Comparison of ENCODE assay signal across 27 cellular contexts in the genomic region with DNA sequence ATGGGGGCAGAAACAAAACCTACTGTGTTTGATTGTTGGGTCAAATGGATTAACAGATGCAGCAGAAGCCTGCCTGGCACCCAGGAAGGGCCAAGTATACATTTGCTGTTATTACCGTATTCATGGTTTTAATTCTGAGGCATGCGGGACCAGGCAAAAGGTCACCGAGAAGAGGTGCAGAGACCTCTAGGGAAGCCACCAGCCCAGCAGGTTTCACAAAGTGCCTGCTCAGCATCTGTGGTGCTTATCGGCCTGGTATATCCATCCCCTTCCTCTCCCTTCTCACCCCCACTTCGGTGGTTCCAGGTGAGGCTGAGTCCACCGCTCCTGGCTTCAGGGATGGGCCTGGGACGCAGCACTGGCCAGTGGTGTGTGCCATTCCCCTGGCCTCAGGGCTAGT.
"Had no signal": no experiment of that assay in that cellular context is flagged by ENCODE, and none has a peak within 500 bp of the region (broad histone marks: within the 10 kb centered on the region; RNA-seq: fewer than 3 reads in every experiment).

No MANE protein-coding gene starts in this region.

- H3K27me3 Mint-ChIP-seq: activated CD4-positive, alpha-beta memory T cell treated with anti-CD3 and anti-CD28 coated beads for 36 hours; activated CD4-positive, alpha-beta T cell treated with anti-CD3 and anti-CD28 coated beads for 36 hours; activated CD4-positive, alpha-beta T cell treated with anti-CD3 and anti-CD28 coated beads, Interleukin-2, amount 10 ng/mL, durations not matched to agents 24 days and 14 days; activated naive CD4-positive, alpha-beta T cell treated with anti-CD3 and anti-CD28 coated beads, Interleukin-2, amount 50 U/mL, for 24 hours; activated naive CD8-positive, alpha-beta T cell treated with anti-CD3 and anti-CD28 coated beads for 36 hours; activated naive CD8-positive, alpha-beta T cell treated with anti-CD3 and anti-CD28 coated beads, Interleukin-2, amount 50 U/mL, for 24 hours; effector memory CD8-positive, alpha-beta T cell had no signal

- DNase-seq: activated CD4-positive, alpha-beta memory T cell treated with anti-CD3 and anti-CD28 coated beads for 36 hours; activated CD4-positive, alpha-beta T cell treated with anti-CD3 and anti-CD28 coated beads for 36 hours; activated CD4-positive, alpha-beta T cell treated with anti-CD3 and anti-CD28 coated beads, Interleukin-2, amount 10 ng/mL, durations not matched to agents 24 days and 14 days; activated CD4-positive, CD25-positive, alpha-beta regulatory T cell; activated CD4-positive, CD25-positive, alpha-beta regulatory T cell treated with anti-CD3 and anti-CD28 coated beads, Interleukin-2, amount 50 U/mL, for 72 hours; activated CD8-positive, alpha-beta memory T cell treated with anti-CD3 and anti-CD28 coated beads for 24 hours; activated effector memory CD4-positive, alpha-beta T cell treated with anti-CD3 and anti-CD28 coated beads, Interleukin-2, amount 50 U/mL, for 16 hours; activated naive CD4-positive, alpha-beta T cell treated with anti-CD3 and anti-CD28 coated beads for 36 hours; activated naive CD8-positive, alpha-beta T cell treated with anti-CD3 and anti-CD28 coated beads for 36 hours; activated naive CD8-positive, alpha-beta T cell treated with anti-CD3 and anti-CD28 coated beads, Interleukin-2, amount 50 U/mL, for 24 hours; activated T-cell treated with anti-CD3 and anti-CD28 coated beads, Interleukin-2, amount 50 U/mL, for 4 hours; adrenal gland; amygdala; aorta; body of pancreas; caudate nucleus; cortex of kidney; dermis blood vessel endothelial cell; effector CD4-positive, alpha-beta T cell; effector memory CD8-positive, alpha-beta T cell; esophagus squamous epithelium; foreskin melanocyte; T-helper 2 cell had no signal

- H3K27ac ChIP-seq: adrenal gland, body of pancreas, epithelial cell of prostate, esophagus squamous epithelium, gastroesophageal sphincter had no signal

- ATAC-seq: activated CD4-positive, alpha-beta T cell treated with anti-CD3 and anti-CD28 coated beads for 36 hours; activated naive CD8-positive, alpha-beta T cell treated with anti-CD3 and anti-CD28 coated beads, Interleukin-2, amount 50 U/mL, for 24 hours; activated T-cell treated with anti-CD3 and anti-CD28 coated beads, Interleukin-2, amount 50 U/mL, for 4 hours; body of pancreas; effector memory CD8-positive, alpha-beta T cell; gastroesophageal sphincter had no signal

- H3K4me1 ChIP-seq: adrenal gland had no signal

- H3K27me3 ChIP-seq: adrenal gland, body of pancreas, esophagus squamous epithelium, gastroesophageal sphincter had no signal

- H3K9me3 Mint-ChIP-seq: activated CD4-positive, alpha-beta memory T cell treated with anti-CD3 and anti-CD28 coated beads for 36 hours; activated CD4-positive, alpha-beta T cell treated with anti-CD3 and anti-CD28 coated beads, Interleukin-2, amount 10 ng/mL, durations not matched to agents 24 days and 14 days; activated naive CD4-positive, alpha-beta T cell treated with anti-CD3 and anti-CD28 coated beads for 36 hours; activated naive CD4-positive, alpha-beta T cell treated with anti-CD3 and anti-CD28 coated beads, Interleukin-2, amount 50 U/mL, for 24 hours; activated naive CD8-positive, alpha-beta T cell treated with anti-CD3 and anti-CD28 coated beads for 36 hours; activated naive CD8-positive, alpha-beta T cell treated with anti-CD3 and anti-CD28 coated beads, Interleukin-2, amount 50 U/mL, for 24 hours; activated T-cell treated with anti-CD3 and anti-CD28 coated beads, Interleukin-2, amount 50 U/mL, for 4 hours; activated T-helper 2 cell treated with anti-CD3 and anti-CD28 coated beads, Interferon-gamma antibody, Interleukin-2, Interleukin-4, amounts not matched to agents 10 μg/mL and 5 μg/mL and 100 μg/mL, durations not matched to agents 14 hours and 24 hours and 36 hours; effector memory CD8-positive, alpha-beta T cell had no signal

- H3K4me3 Mint-ChIP-seq: activated CD4-positive, alpha-beta memory T cell treated with anti-CD3 and anti-CD28 coated beads for 36 hours; activated CD4-positive, alpha-beta T cell treated with anti-CD3 and anti-CD28 coated beads for 36 hours; activated CD4-positive, alpha-beta T cell treated with anti-CD3 and anti-CD28 coated beads, Interleukin-2, amount 10 ng/mL, durations not matched to agents 24 days and 14 days; activated naive CD4-positive, alpha-beta T cell treated with anti-CD3 and anti-CD28 coated beads for 36 hours; activated naive CD4-positive, alpha-beta T cell treated with anti-CD3 and anti-CD28 coated beads, Interleukin-2, amount 50 U/mL, for 24 hours; activated naive CD8-positive, alpha-beta T cell treated with anti-CD3 and anti-CD28 coated beads for 36 hours; activated naive CD8-positive, alpha-beta T cell treated with anti-CD3 and anti-CD28 coated beads, Interleukin-2, amount 50 U/mL, for 24 hours; activated T-cell treated with anti-CD3 and anti-CD28 coated beads, Interleukin-2, amount 50 U/mL, for 4 hours; effector memory CD8-positive, alpha-beta T cell had no signal

- H3K27ac Mint-ChIP-seq: activated CD4-positive, alpha-beta memory T cell treated with anti-CD3 and anti-CD28 coated beads for 36 hours; activated CD4-positive, alpha-beta T cell treated with anti-CD3 and anti-CD28 coated beads for 36 hours; activated CD4-positive, alpha-beta T cell treated with anti-CD3 and anti-CD28 coated beads, Interleukin-2, amount 10 ng/mL, durations not matched to agents 24 days and 14 days; activated naive CD4-positive, alpha-beta T cell treated with anti-CD3 and anti-CD28 coated beads for 36 hours; activated naive CD4-positive, alpha-beta T cell treated with anti-CD3 and anti-CD28 coated beads, Interleukin-2, amount 50 U/mL, for 24 hours; activated naive CD8-positive, alpha-beta T cell treated with anti-CD3 and anti-CD28 coated beads for 36 hours; activated naive CD8-positive, alpha-beta T cell treated with anti-CD3 and anti-CD28 coated beads, Interleukin-2, amount 50 U/mL, for 24 hours; activated T-helper 2 cell treated with anti-CD3 and anti-CD28 coated beads, Interferon-gamma antibody, Interleukin-2, Interleukin-4, amounts not matched to agents 10 μg/mL and 5 μg/mL and 100 μg/mL, durations not matched to agents 14 hours and 24 hours and 36 hours had no signal

- H3K9me3 ChIP-seq: adrenal gland, body of pancreas, esophagus squamous epithelium, gastroesophageal sphincter had no signal

- H3K4me3 ChIP-seq: adrenal gland, body of pancreas, esophagus squamous epithelium, gastroesophageal sphincter had no signal
